33 cellular contexts compared by ENCODE assay signal in genomic region chr1:68827261-68827660, GRCh38.
"Had no signal": no experiment of that assay in that cellular context is flagged by ENCODE, and none has a peak within 500 bp of the region (broad histone marks: within the 10 kb centered on the region; RNA-seq: fewer than 3 reads in every experiment).

No MANE protein-coding gene starts in this region.

- H3K4me3 ChIP-seq: MG63 had no signal

- H3K4me2 ChIP-seq: KMS-11 had no signal

- DNase-seq: Karpas-422, Kasumi-1, MG63, MM.1S, MV-4-11, NCI-H1092, NCI-H1092 treated with DMSO at 0.1 percent for 48 hours, NCI-H1105, NCI-H1105 treated with DMSO at 0.1 percent for 48 hours, NCI-H1417, NCI-H1417 treated with DMSO at 0.1 percent for 48 hours, NCI-H1436, NCI-H1436 treated with DMSO at 0.1 percent for 48 hours, NCI-H146, NCI-H1694, NCI-H1694 treated with DMSO at 0.1 percent for 48 hours, NCI-H187, NCI-H187 treated with DMSO at 0.1 percent for 48 hours, NCI-H1930, NCI-H2029, NCI-H2029 treated with DMSO at 0.1 percent for 48 hours, NCI-H2081, NCI-H2081 treated with DMSO at 0.1 percent for 48 hours, NCI-H2107, NCI-H2171, NCI-H2171 treated with DMSO at 0.1 percent for 48 hours, NCI-H2227 treated with DMSO at 0.1 percent for 48 hours, NCI-H226, NCI-H345, NCI-H446, NCI-H446 treated with DMSO at 0.1 percent for 48 hours, NCI-H510A had no signal

- H3K36me3 ChIP-seq: MG63 had no signal

- H3K27me3 ChIP-seq: MG63 had no signal

- H3K27ac ChIP-seq: KMS-11 had no signal

- H3K9ac ChIP-seq: KMS-11 had no signal
